ENCODE assay signal across 9 cellular contexts in genomic region chr15:55277116-55277564, GRCh38. TPM values are rescaled to one million over a fixed set of nuclear protein-coding genes. Genes with fewer than 3 reads are reported as not detected.
DNase-seq lines count a peak whose midpoint lies in the region; ATAC-seq lines count a peak whose summit lies in the region.
"Had no signal": no experiment of that assay in that cellular context is flagged by ENCODE, and none has a peak within 500 bp of the region (broad histone marks: within the 10 kb centered on the region; RNA-seq: fewer than 3 reads in every experiment).

No MANE protein-coding gene starts in this region.

- peaks cover 39% of the 10 kb centered on the region for H3K36me3 Mint-ChIP-seq in natural killer cell treated with Interleukin-12 subunit alpha and Interleukin-12 subunit beta and Interleukin-15 and Interleukin-18, amount 100 ng/mL, for 72 hours

- peak overlapping the region; percentile 97 to 99 for H3K27ac Mint-ChIP-seq in natural killer cell treated with Interleukin-12 subunit alpha and Interleukin-12 subunit beta and Interleukin-15 and Interleukin-18, amount 100 ng/mL, for 72 hours

- ATAC-seq in HG03432 (IDR thresholded peaks at IDR 0.05; ENCODE audit: unreplicated experiment) = peak; percentile 63
- peak; percentile 85 to 89 for ATAC-seq in natural killer cell treated with Interleukin-12 subunit alpha and Interleukin-12 subunit beta and Interleukin-15 and Interleukin-18, amount 100 ng/mL, for 72 hours

- no peaks in the 10 kb centered on the region for H3K27me3 Mint-ChIP-seq in natural killer cell treated with Interleukin-12 subunit alpha and Interleukin-12 subunit beta and Interleukin-15 and Interleukin-18, amount 100 ng/mL, for 72 hours

- peak; percentile 67 for DNase-seq in stimulated activated CD4-positive, alpha-beta T cell treated with anti-CD3 and anti-CD28 coated beads, Interleukin-15, amount 100 ng/mL, for 24 hours
- DNase-seq in stimulated activated CD4-positive, alpha-beta T cell treated with anti-CD3 and anti-CD28 coated beads, Interleukin-4, amount 100 ng/mL, for 1 hour = no peak
- DNase-seq in activated CD4-positive, alpha-beta T cell treated with anti-CD3 and anti-CD28 coated beads, Interleukin-2, amount 50 U/mL, for 48 hours = peak; percentile 53 to 71
- DNase-seq in natural killer cell treated with Interleukin-12 subunit alpha and Interleukin-12 subunit beta and Interleukin-15 and Interleukin-18, amount 100 ng/mL, for 72 hours (ENCODE audit: low spot score) = peak; percentile 90
- DNase-seq in RKO (ENCODE audit: low spot score) (no peak), NCI-H1436 (lab: John Stamatoyannopoulos, UW) (no peak), DMS53 treated with DMSO at 0.1 percent for 48 hours (lab: John Stamatoyannopoulos, UW; ENCODE audit: unreplicated experiment) (no peak)
- DNase-seq: right lobe of liver had no signal

- H3K4me1 Mint-ChIP-seq in natural killer cell treated with Interleukin-12 subunit alpha and Interleukin-12 subunit beta and Interleukin-15 and Interleukin-18, amount 100 ng/mL, for 72 hours (ENCODE audit: low read depth in 2 of 2) = peaks cover 81 to 90% of the 10 kb centered on the region in 2 donors

- peak overlapping the region; percentile 84 for H3K4me3 Mint-ChIP-seq in natural killer cell treated with Interleukin-12 subunit alpha and Interleukin-12 subunit beta and Interleukin-15 and Interleukin-18, amount 100 ng/mL, for 72 hours

- no peaks in the 10 kb centered on the region for H3K9me3 Mint-ChIP-seq in natural killer cell treated with Interleukin-12 subunit alpha and Interleukin-12 subunit beta and Interleukin-15 and Interleukin-18, amount 100 ng/mL, for 72 hours

RNA-seq across cellular contexts. Expression of gene RAB27A, which starts 12.5 kb away (rescaled TPM):
- total RNA-seq in natural killer cell treated with Interleukin-12 subunit alpha and Interleukin-12 subunit beta and Interleukin-15 and Interleukin-18, amount 100 ng/mL, for 72 hours = 100 to 1,000 TPM; 136 to 243 TPM

RNA-seq across cellular contexts. Expression of gene PIGBOS1, which starts 41.8 kb away (rescaled TPM):
- total RNA-seq in natural killer cell treated with Interleukin-12 subunit alpha and Interleukin-12 subunit beta and Interleukin-15 and Interleukin-18, amount 100 ng/mL, for 72 hours = 10 to 100 TPM; 13.2 to 13.3 TPM

RNA-seq across cellular contexts. Expression of gene PIGB, which starts 41.9 kb away (rescaled TPM):
- total RNA-seq in natural killer cell treated with Interleukin-12 subunit alpha and Interleukin-12 subunit beta and Interleukin-15 and Interleukin-18, amount 100 ng/mL, for 72 hours = 10 to 100 TPM; 18.4 to 27.5 TPM

Comparison
In these comparisons a context has a peak if more than half of its experiments do, and no peak if none do; other contexts are left out.
1. DNase-seq: peak in stimulated activated CD4-positive, alpha-beta T cell treated with anti-CD3 and anti-CD28 coated beads, Interleukin-15, amount 100 ng/mL, for 24 hours (single experiment), activated CD4-positive, alpha-beta T cell treated with anti-CD3 and anti-CD28 coated beads, Interleukin-2, amount 50 U/mL, for 48 hours (2 of 2) and natural killer cell treated with Interleukin-12 subunit alpha and Interleukin-12 subunit beta and Interleukin-15 and Interleukin-18, amount 100 ng/mL, for 72 hours (single experiment); none in stimulated activated CD4-positive, alpha-beta T cell treated with anti-CD3 and anti-CD28 coated beads, Interleukin-4, amount 100 ng/mL, for 1 hour (single experiment), RKO (single experiment), NCI-H1436 (single experiment) and DMS53 treated with DMSO at 0.1 percent for 48 hours (single experiment).